Comparison of ENCODE assay signal across 18 cellular contexts in the genomic region with DNA sequence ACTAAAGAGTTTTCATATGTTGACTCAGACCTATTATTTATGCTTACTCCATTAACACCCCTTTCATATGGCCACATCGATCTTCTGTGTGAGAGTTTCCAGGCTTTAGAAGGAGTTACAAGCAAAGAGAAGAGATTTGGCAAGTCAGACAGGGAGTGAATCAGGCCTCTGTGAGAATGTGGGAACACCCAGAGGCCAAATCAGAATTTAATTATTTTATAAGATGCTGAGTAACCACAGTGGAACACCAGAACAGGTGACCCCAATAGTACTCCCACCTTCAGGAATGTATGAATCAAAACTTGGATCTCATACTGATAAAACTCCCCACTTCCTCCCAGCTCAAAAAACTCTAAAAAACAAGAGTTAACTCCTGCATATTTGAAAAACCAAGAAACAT. TPM values are rescaled to one million over a fixed set of nuclear protein-coding genes. Genes with fewer than 3 reads are reported as not detected.
A peak's percentile ranks its signal among the peaks of the same experiment; 100 is the strongest.
DNase-seq lines count a peak whose midpoint lies in the region; ATAC-seq and TF ChIP-seq lines count a peak whose summit lies in the region.
"Had no signal": no experiment of that assay in that cellular context is flagged by ENCODE, and none has a peak within 500 bp of the region (broad histone marks: within the 10 kb centered on the region; RNA-seq: fewer than 3 reads in every experiment).

No MANE protein-coding gene starts in this region.

- peaks cover 18% of the 10 kb centered on the region for H3K36me3 Mint-ChIP-seq in MCF 10A (ENCODE audit: insufficient read depth, unreplicated experiment)

- no peaks in the 10 kb centered on the region for H3K27me3 Mint-ChIP-seq in MCF 10A (ENCODE audit: insufficient read depth, unreplicated experiment)
- H3K27me3 Mint-ChIP-seq: IgD-negative memory B cell, T-helper 17 cell had no signal

- CTCF ChIA-PET in MCF 10A (lab: Yijun Ruan, JAX) (no interaction called here), RWPE1 (lab: Yijun Ruan, JAX) (no interaction called here)

- no peaks in the 10 kb centered on the region for H3K36me3 ChIP-seq in breast epithelium
- H3K36me3 ChIP-seq: ovary had no signal

- H3K4me3 ChIP-seq in breast epithelium: no peak overlapping the region
- no peak overlapping the region for H3K4me3 ChIP-seq in fibroblast of pulmonary artery (replicated peaks; ENCODE audit: low read depth, low read length)
- H3K4me3 ChIP-seq: lung, ovary, transverse colon had no signal

- no TSS peak for BruUV-seq in MCF 10A (replicated peaks; lab: Mats Ljungman, UMichigan)

- H3K9me3 Mint-ChIP-seq in MCF 10A (ENCODE audit: unreplicated experiment): no peaks in the 10 kb centered on the region

- H3K4me1 ChIP-seq in breast epithelium: no peaks in the 10 kb centered on the region

- ATAC-seq in GM21367 (IDR thresholded peaks at IDR 0.05; ENCODE audit: unreplicated experiment): no peak
- ATAC-seq in Right ventricle myocardium superior (ENCODE audit: poor library complexity): no peak
- ATAC-seq: T-helper 17 cell had no signal

- peaks cover 0 to 5% of the 10 kb centered on the region in 2 donors for H3K9me3 ChIP-seq in breast epithelium
- H3K9me3 ChIP-seq: ovary had no signal

- H3K4me1 Mint-ChIP-seq in MCF 10A (ENCODE audit: insufficient read depth, unreplicated experiment): peaks cover 16% of the 10 kb centered on the region

- intact Hi-C loops in MCF 10A (cut with micrococcal nuclease): no loop called here
- intact Hi-C loops in breast epithelium (cut with DNase I; ENCODE audit: low total_unique reads): no loop called here
- intact Hi-C loops in Right ventricle myocardium superior (cut with DNase I): no loop called here

- no peaks in the 10 kb centered on the region for H3K27me3 ChIP-seq in breast epithelium
- H3K27me3 ChIP-seq: ovary, transverse colon had no signal

- H3K27ac Mint-ChIP-seq in MCF 10A (ENCODE audit: low read depth, unreplicated experiment): no peak overlapping the region
- H3K27ac Mint-ChIP-seq: T-helper 17 cell had no signal

- peak; percentile 26 for DNase-seq in MCF 10A (ENCODE audit: unreplicated experiment)
- DNase-seq in breast epithelium (ENCODE audit: low spot score in 2 of 2): no peak
- peak; percentile 23 for DNase-seq in RWPE1 (ENCODE audit: low spot score)
- DNase-seq in fibroblast of pulmonary artery (ENCODE audit: low read depth): peak; percentile 31
- no peak for DNase-seq in SHP77 (lab: John Stamatoyannopoulos, UW)
- DNase-seq in NOMO-1 (lab: John Stamatoyannopoulos, UW; ENCODE audit: unreplicated experiment in 2 of 2): no peak
- DNase-seq in Right ventricle myocardium superior: no peak
- DNase-seq: ACHN; activated CD4-positive, alpha-beta T cell treated with anti-CD3 and anti-CD28 coated beads, Interleukin-2, amount 50 U/mL, for 48 hours; activated effector memory CD4-positive, alpha-beta T cell treated with Interleukin-2 at 50 U/mL for 16 hours; Calu3; central memory CD4-positive, alpha-beta T cell; ovary; T-helper 17 cell; transverse colon had no signal

- TF ChIP-seq CTCF in MCF 10A (IDR thresholded peaks at IDR 0.05; ENCODE audit: unreplicated experiment): no peak
- TF ChIP-seq CTCF in breast epithelium (IDR thresholded peaks at IDR 0.05): no peak
- TF ChIP-seq CTCF in RWPE1 (conservative IDR thresholded peaks at IDR 0.05; ENCODE audit: low read depth): no peak
- no peak for TF ChIP-seq CTCF in fibroblast of pulmonary artery (IDR thresholded peaks at IDR 0.05; ENCODE audit: low read length, missing control alignments)

- no peak overlapping the region for H3K4me3 Mint-ChIP-seq in MCF 10A (ENCODE audit: unreplicated experiment)
- H3K4me3 Mint-ChIP-seq: T-helper 17 cell had no signal

- POLR2A ChIA-PET in MCF 10A (lab: Yijun Ruan, JAX): interaction anchor here (0.6 kb wide), 1 partner anchor 8 kb away, joined by 3 read pairs; no protein-coding TSS in a partner anchor
- POLR2A ChIA-PET in RWPE1 (lab: Yijun Ruan, JAX; ENCODE audit: low non-redundant PET): no interaction called here

- no peak for TF ChIP-seq POLR2A in breast epithelium (IDR thresholded peaks at IDR 0.05)

- no peak overlapping the region for H3K27ac ChIP-seq in breast epithelium
- no peak overlapping the region for H3K27ac ChIP-seq in RWPE1
- H3K27ac ChIP-seq: ovary, transverse colon had no signal

RNA-seq across cellular contexts. Expression of a gene that starts 42.0 kb away (rescaled TPM):
- total RNA-seq in MCF 10A (2022): 38.9 and 46.6 TPM in 2 replicates
- total RNA-seq in breast epithelium: 10 to 100 TPM; 44.2 to 74.2 (median 68.5) TPM
- total RNA-seq in Right ventricle myocardium superior: 18.7 TPM

Comparison
In these comparisons a context has a peak if more than half of its experiments do, and no peak if none do; other contexts are left out.
1. DNase-seq: peak in MCF 10A (single experiment), RWPE1 (single experiment) and fibroblast of pulmonary artery (single experiment); none in breast epithelium (0 of 2), SHP77 (0 of 2), NOMO-1 (0 of 2) and Right ventricle myocardium superior (single experiment).